ENCODE assay signal across 22 cellular contexts in genomic region chr18:74445585-74445984, GRCh38. TPM values are rescaled to one million over a fixed set of nuclear protein-coding genes. Genes with fewer than 3 reads are reported as not detected.
"Had no signal": no experiment of that assay in that cellular context is flagged by ENCODE, and none has a peak within 500 bp of the region (broad histone marks: within the 10 kb centered on the region; RNA-seq: fewer than 3 reads in every experiment).

No MANE protein-coding gene starts in this region.

- H3K36me3 ChIP-seq: MG63, SJSA1 had no signal

- H3K4me3 ChIP-seq: MG63, SJSA1, SK-N-MC had no signal

- H3K36me3 Mint-ChIP-seq: T-cell had no signal

- H3K9me3 Mint-ChIP-seq: T-cell had no signal

- H3K9me3 ChIP-seq: MG63, SJSA1 had no signal

- H3K27ac ChIP-seq: HL-60, SJSA1, SK-N-MC had no signal

- H3K4me1 ChIP-seq: SJSA1 had no signal

- H3K27me3 ChIP-seq: MG63 had no signal

- ATAC-seq: T-cell had no signal

- H3K4me3 Mint-ChIP-seq: T-cell had no signal

- H3K27ac Mint-ChIP-seq: T-cell had no signal

- DNase-seq: Karpas-422, KG1, MG63, NCI-H1092, NCI-H1105 treated with DMSO at 0.1 percent for 48 hours, NCI-H1417 treated with DMSO at 0.1 percent for 48 hours, NCI-H1694, NCI-H187 treated with DMSO at 0.1 percent for 48 hours, NCI-H2029 treated with DMSO at 0.1 percent for 48 hours, NCI-H2107, NCI-H2227 treated with DMSO at 0.1 percent for 48 hours, NCI-H524, NCI-H526 treated with DMSO at 0.1 percent for 48 hours, NCI-H774, Right ventricle myocardium superior, RPMI8226, SIG-M5, T-cell had no signal

RNA-seq across cellular contexts. Expression of gene DIPK1C, which starts 11.5 kb away (rescaled TPM):
- total RNA-seq: NCI-H460, SJSA1, T-cell had no signal
